In the genomic region with DNA sequence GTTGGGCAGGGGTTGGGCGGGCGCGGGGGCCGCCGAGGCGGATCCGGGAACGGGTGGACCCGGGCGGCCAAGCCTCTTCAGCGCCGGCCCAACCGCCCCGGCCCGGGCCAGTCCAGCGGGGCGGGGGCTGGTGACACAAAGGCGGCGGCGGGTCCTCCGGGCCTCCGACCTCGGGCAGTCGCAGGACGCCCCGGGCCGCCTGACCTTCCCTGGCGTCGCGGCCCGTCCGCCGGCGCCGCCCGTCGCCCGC, we compare ENCODE assay signal across 8 cellular contexts. TPM values are rescaled to one million over a fixed set of nuclear protein-coding genes. Genes with fewer than 3 reads are reported as not detected.
A peak's percentile ranks its signal among the peaks of the same experiment; 100 is the strongest.
DNase-seq lines count a peak whose midpoint lies in the region; ATAC-seq, FAIRE-seq and TF ChIP-seq lines count a peak whose summit lies in the region.

No MANE protein-coding gene starts in this region.

- POLR2A ChIA-PET in GM12878 (lab: Charles Lee), result no interaction called here

- H3K27ac ChIP-seq in right atrium auricular region (peak overlapping the region; percentile 96 to 98), GM12878 (ENCODE audit: control insufficient read depth, insufficient read depth) (peak overlapping the region; percentile 33), lung (ENCODE audit: low read depth in 1 of 2, low read length in 1 of 2) (peak overlapping the region; percentile 89 to 98), uterus (peak overlapping the region; percentile 99 to 100)

- BruUV-seq in GM12878 (replicated peaks; lab: Mats Ljungman, UMichigan), result no TSS peak

- ATAC-seq in Right ventricle myocardium superior (ENCODE audit: poor library complexity) (no peak), GM12878 (no peak), lung (ENCODE audit: insufficient read depth, low FRiP score) (peak; percentile 28)

- TF ChIP-seq EP300 in GM12878 (IDR thresholded peaks at IDR 0.05; ENCODE audit: borderline replicate concordance in 1 of 2, control insufficient read depth in 1 of 2, low read depth in 2 of 2, low read length in 2 of 2), result no peak

- DNase-seq in right atrium auricular region (ENCODE audit: low spot score), result no peak
- no peak for DNase-seq in Right ventricle myocardium superior
- no peak for DNase-seq in GM12878 (ENCODE audit: low read depth, low spot score)
- no peak for DNase-seq in lung (ENCODE audit: low spot score)
- DNase-seq in uterus, result no peak
- no peak for DNase-seq in NCI-H526 treated with DMSO at 0.1 percent for 48 hours (lab: John Stamatoyannopoulos, UW)
- DNase-seq in HPDE6-E6E7 (ENCODE audit: extremely low spot score), result no peak
- DNase-seq in kidney tubule cell (ENCODE audit: low spot score), result no peak

- H3K27me3 ChIP-seq in right atrium auricular region (no peaks in the 10 kb centered on the region), GM12878 (replicated peaks in 1 of 2; ENCODE audit: control insufficient read depth in 2 of 2, insufficient read depth in 2 of 2, low read length in 1 of 2) (no peaks in the 10 kb centered on the region), lung (ENCODE audit: control insufficient read depth, insufficient read depth) (no peaks in the 10 kb centered on the region), uterus (no peaks in the 10 kb centered on the region)

- no peak for FAIRE-seq in GM12878 (lab: Jason Lieb, UNC)

- H3K36me3 ChIP-seq in right atrium auricular region, result no peaks in the 10 kb centered on the region
- no peaks in the 10 kb centered on the region for H3K36me3 ChIP-seq in GM12878 (ENCODE audit: control insufficient read depth in 2 of 2, insufficient read depth in 2 of 2, low read length in 1 of 2)
- H3K36me3 ChIP-seq in lung (ENCODE audit: control insufficient read depth in 2 of 2, insufficient read depth in 2 of 2, low read length in 2 of 2), result no peaks in the 10 kb centered on the region
- H3K36me3 ChIP-seq in uterus, result no peaks in the 10 kb centered on the region

- in situ Hi-C loops in GM12878 (cut with MboI), result no loop called here

- CTCF ChIA-PET in GM12878 (lab: Yijun Ruan, JAX), result no interaction called here

- TF ChIP-seq RAD21 in GM12878 (IDR thresholded peaks at IDR 0.05; ENCODE audit: insufficient read depth, low read depth, low read length), result no peak

- H3K79me2 ChIP-seq in GM12878 (ENCODE audit: control insufficient read depth, insufficient read depth, low read length), result peaks cover 33% of the 10 kb centered on the region

- no peaks in the 10 kb centered on the region for H3K9me3 ChIP-seq in right atrium auricular region
- no peaks in the 10 kb centered on the region for H3K9me3 ChIP-seq in GM12878 (replicated peaks; ENCODE audit: control insufficient read depth, insufficient read depth, low read length)
- no peaks in the 10 kb centered on the region for H3K9me3 ChIP-seq in lung (ENCODE audit: control insufficient read depth in 2 of 2, insufficient read depth in 1 of 2, low read length in 1 of 2)
- no peaks in the 10 kb centered on the region for H3K9me3 ChIP-seq in uterus

- intact Hi-C loops in Right ventricle myocardium superior (cut with DNase I) (no loop called here), GM12878 (cut with micrococcal nuclease; ENCODE audit: unreplicated experiment) (loop anchor here (5.0 kb wide), 1 partner anchor 53 kb away; a partner anchor contains a TSS), uterus (cut with DNase I; ENCODE audit: low total_unique reads) (no loop called here)

- SMC1A ChIA-PET in GM12878 (lab: Charles Lee; ENCODE audit: uncharacterized antibody, unreplicated experiment), result no interaction called here

- TF ChIP-seq CTCF in right atrium auricular region (IDR thresholded peaks at IDR 0.05) (no peak), GM12878 (IDR thresholded peaks at IDR 0.05 in 2 of 3, conservative IDR thresholded peaks at IDR 0.05 in 1 of 3; ENCODE audit: control insufficient read depth in 2 of 3, extremely low read depth in 1 of 3, insufficient read depth in 1 of 3, low read depth in 3 of 3, low read length in 3 of 3) (no peak), lung (IDR thresholded peaks at IDR 0.05; ENCODE audit: control extremely low read depth, extremely low read depth) (no peak), uterus (IDR thresholded peaks at IDR 0.05) (no peak)

- peak; percentile 69 for TF ChIP-seq POLR2A in GM12878 (IDR thresholded peaks at IDR 0.05; ENCODE audit: low read depth, low read length)
- no peak for TF ChIP-seq POLR2A in uterus (IDR thresholded peaks at IDR 0.05)

- H3K4me2 ChIP-seq in GM12878 (ENCODE audit: control insufficient read depth, insufficient read depth), result 0 out of 2 replicates have a peak overlapping the region, but pooled peaks have one; percentile 68

- peak overlapping the region; percentile 68 for H3K9ac ChIP-seq in GM12878 (ENCODE audit: control insufficient read depth, insufficient read depth, low read length)

- RAD21 ChIA-PET in GM12878 (lab: Charles Lee; ENCODE audit: unreplicated experiment), result no interaction called here

- 0% methylated on average over 23 of the region's 38 CpGs for WGBS in GM12878 (ENCODE audit: insufficient coverage, insufficient replicate concordance, low lambda C conversion rate, missing lambda C conversion rate)
- WGBS in lung, 2 donors, result 0 to 1% methylated on average over 30 to 38 of the region's 38 CpGs

- peak overlapping the region; percentile 58 for H2AFZ ChIP-seq in GM12878 (ENCODE audit: control insufficient read depth, low read depth, low read length)

- H3K4me1 ChIP-seq in right atrium auricular region (peaks cover 0 to 14% of the 10 kb centered on the region in 2 donors), GM12878 (ENCODE audit: control insufficient read depth, insufficient read depth, low read length) (no peaks in the 10 kb centered on the region), lung (ENCODE audit: control insufficient read depth in 2 of 2, insufficient read depth in 2 of 2, low read length in 2 of 2) (peaks cover 1 to 2% of the 10 kb centered on the region in 2 donors), uterus (no peaks in the 10 kb centered on the region)

- peak overlapping the region; percentile 77 to 88 for H3K4me3 ChIP-seq in right atrium auricular region
- H3K4me3 ChIP-seq in GM12878, result peak overlapping the region; percentile 63
- peak overlapping the region; percentile 54 for H3K4me3 ChIP-seq in lung
- peak overlapping the region; percentile 62 to 86 for H3K4me3 ChIP-seq in uterus

- no peaks in the 10 kb centered on the region for H4K20me1 ChIP-seq in GM12878 (ENCODE audit: control insufficient read depth, insufficient read depth)

TF ChIP-seq in GM12878, 131 proteins besides CTCF, POLR2A, EP300 and RAD21 (continues in another document):
- peak; percentile 28; the same call in 1 of the 2 replicates for TF ChIP-seq POLR2AphosphoS5 (IDR thresholded peaks at IDR 0.05; ENCODE audit: low read length)
- TF ChIP-seq PAX8 (IDR thresholded peaks at IDR 0.05), result no peak
- TF ChIP-seq, protein P1, sequence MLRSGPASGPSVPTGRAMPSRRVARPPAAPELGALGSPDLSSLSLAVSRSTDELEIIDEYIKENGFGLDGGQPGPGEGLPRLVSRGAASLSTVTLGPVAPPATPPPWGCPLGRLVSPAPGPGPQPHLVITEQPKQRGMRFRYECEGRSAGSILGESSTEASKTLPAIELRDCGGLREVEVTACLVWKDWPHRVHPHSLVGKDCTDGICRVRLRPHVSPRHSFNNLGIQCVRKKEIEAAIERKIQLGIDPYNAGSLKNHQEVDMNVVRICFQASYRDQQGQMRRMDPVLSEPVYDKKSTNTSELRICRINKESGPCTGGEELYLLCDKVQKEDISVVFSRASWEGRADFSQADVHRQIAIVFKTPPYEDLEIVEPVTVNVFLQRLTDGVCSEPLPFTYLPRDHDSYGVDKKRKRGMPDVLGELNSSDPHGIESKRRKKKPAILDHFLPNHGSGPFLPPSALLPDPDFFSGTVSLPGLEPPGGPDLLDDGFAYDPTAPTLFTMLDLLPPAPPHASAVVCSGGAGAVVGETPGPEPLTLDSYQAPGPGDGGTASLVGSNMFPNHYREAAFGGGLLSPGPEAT (IDR thresholded peaks at IDR 0.05; ENCODE audit: low read depth), result no peak
- TF ChIP-seq ZNF207 (IDR thresholded peaks at IDR 0.05; ENCODE audit: borderline replicate concordance), result no peak

RNA-seq across cellular contexts. Expression of a gene that starts 54.2 kb away (rescaled TPM):
- total RNA-seq in right atrium auricular region (10 to 100 TPM; 13.3 to 14.4 TPM), Right ventricle myocardium superior (16.6 TPM), GM12878 (2014; rRNA removed) (26.8 and 29.4 TPM in 2 replicates), GM12878 (2014; rRNA removed; fragmentation: Illumina TruSeq; extraction: Trizol) (35.3 and 36.9 TPM in 2 replicates), GM12878 (2021) (27.7 and 28.1 TPM in 2 replicates), lung (10 to 100 TPM; 19.2 to 25.0 TPM), uterus (10 to 100 TPM; 15.0 to 45.7 (median 26.5) TPM)
- total RNA-seq in GM12878 (2013; cell fraction: nucleolus; rRNA removed), result 56.9 and 63.6 TPM in 2 replicates
- polyA plus RNA-seq in GM12878 (2011; ENCODE audit: low read depth), result 14.2 TPM
- polyA plus RNA-seq in GM12878 (2011; rRNA removed) (36.4 and 37.8 TPM in 2 replicates), GM12878 (2014; fragmentation: Illumina TruSeq; extraction: Trizol) (36.6 and 51.7 TPM in 2 replicates), GM12878 (2014; fragmentation: Nextera tagmentation; extraction: Ambion mirVana) (10 to 100 TPM; 40.5 to 48.4 TPM), GM12878 (2014; rRNA removed) (18.9 and 20.7 TPM in 2 replicates), GM12878 (2016; fragmentation: Nextera tagmentation; extraction: Ambion mirVana) (10 to 100 TPM; 43.4 to 43.5 TPM), lung (10 to 100 TPM; 11.5 to 12.4 TPM)
- polyA plus RNA-seq in GM12878 (2011; cell fraction: cytosol; rRNA removed), result 19.7 and 23.3 TPM in 2 replicates
- 13.0 and 13.3 TPM in 2 replicates for polyA plus RNA-seq in GM12878 (2011; cell fraction: nucleus; rRNA removed)
- 12.6 and 13.7 TPM in 2 replicates for polyA plus RNA-seq in GM12878 (2012)
- polyA minus RNA-seq in GM12878 (2011; rRNA and poly(A)+ RNA removed), result 36.3 and 48.1 TPM in 2 replicates
- polyA minus RNA-seq in GM12878 (2011; cell fraction: cytosol; rRNA and poly(A)+ RNA removed), result 13.0 and 15.1 TPM in 2 replicates
- 18.3 and 38.9 TPM in 2 replicates for polyA minus RNA-seq in GM12878 (2011; cell fraction: nucleus; rRNA and poly(A)+ RNA removed)

Comparison
In these comparisons a context has a peak if more than half of its experiments do, and no peak if none do; other contexts are left out.
1. H3K27ac ChIP-seq: peak in every context shown above with its lines; median percentile 100 in uterus; 97 in right atrium auricular region; 94 in lung; 33 in GM12878.